ENCODE assay signal across 1 cellular context in genomic region chr5:56116599-56117131, GRCh38.
A peak's percentile ranks its signal among the peaks of the same experiment; 100 is the strongest.
TF ChIP-seq lines count a peak whose summit lies in the region.

No MANE protein-coding gene starts in this region.

TF ChIP-seq in K562, 482 proteins besides CTCF, POLR2A, EP300 and RAD21 (continued from another document and continues in another):
- no peak for TF ChIP-seq PKNOX1 (IDR thresholded peaks at IDR 0.05)
- TF ChIP-seq NFE2 (IDR thresholded peaks at IDR 0.05; ENCODE audit: low read depth), result peak; percentile 59
- TF ChIP-seq PRPF4 (IDR thresholded peaks at IDR 0.05; ENCODE audit: insufficient read depth, low read depth, low read length, poor library complexity, severe bottlenecking), result no peak
- TF ChIP-seq, protein P1, sequence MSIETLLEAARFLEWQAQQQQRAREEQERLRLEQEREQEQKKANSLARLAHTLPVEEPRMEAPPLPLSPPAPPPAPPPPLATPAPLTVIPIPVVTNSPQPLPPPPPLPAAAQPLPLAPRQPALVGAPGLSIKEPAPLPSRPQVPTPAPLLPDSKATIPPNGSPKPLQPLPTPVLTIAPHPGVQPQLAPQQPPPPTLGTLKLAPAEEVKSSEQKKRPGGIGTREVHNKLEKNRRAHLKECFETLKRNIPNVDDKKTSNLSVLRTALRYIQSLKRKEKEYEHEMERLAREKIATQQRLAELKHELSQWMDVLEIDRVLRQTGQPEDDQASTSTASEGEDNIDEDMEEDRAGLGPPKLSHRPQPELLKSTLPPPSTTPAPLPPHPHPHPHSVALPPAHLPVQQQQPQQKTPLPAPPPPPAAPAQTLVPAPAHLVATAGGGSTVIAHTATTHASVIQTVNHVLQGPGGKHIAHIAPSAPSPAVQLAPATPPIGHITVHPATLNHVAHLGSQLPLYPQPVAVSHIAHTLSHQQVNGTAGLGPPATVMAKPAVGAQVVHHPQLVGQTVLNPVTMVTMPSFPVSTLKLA (conservative IDR thresholded peaks at IDR 0.05), result 0 out of 4 replicates have a peak, but pooled peaks of 1 of the 2 experiments have one; percentile 7
- peak; percentile 72; the same call in 1 of the 2 replicates for TF ChIP-seq CTBP1 (IDR thresholded peaks at IDR 0.05; ENCODE audit: borderline replicate concordance)
- TF ChIP-seq MCM3 (IDR thresholded peaks at IDR 0.05), result no peak
- TF ChIP-seq HMGXB4 (CRISPR knock-in tag; IDR thresholded peaks at IDR 0.05), result no peak
- TF ChIP-seq ZNF143 (CRISPR knock-in tag; IDR thresholded peaks at IDR 0.05), result no peak
- peak; percentile 16; the same call in 1 of the 2 replicates for TF ChIP-seq CREM (IDR thresholded peaks at IDR 0.05; ENCODE audit: low read depth)
- TF ChIP-seq MYC (IDR thresholded peaks at IDR 0.05; ENCODE audit: low read depth, low read length), result no peak
- no peak for TF ChIP-seq MYC (CRISPR knock-in tag; IDR thresholded peaks at IDR 0.05; ENCODE audit: borderline replicate concordance, low read depth)
- no peak for TF ChIP-seq ID3 (CRISPR knock-in tag; IDR thresholded peaks at IDR 0.05)
- TF ChIP-seq ID3 (tag; IDR thresholded peaks at IDR 0.05), result peak; percentile 74; the same call in 1 of the 2 replicates
- peak; percentile 65 for TF ChIP-seq L3MBTL2 (IDR thresholded peaks at IDR 0.05)
- TF ChIP-seq STAT5A (IDR thresholded peaks at IDR 0.05; ENCODE audit: borderline replicate concordance, low read length), result peak; percentile 36; the same call in 1 of the 2 replicates
- TF ChIP-seq AFF1 (IDR thresholded peaks at IDR 0.05; ENCODE audit: low read depth in 1 of 2, partially characterized antibody in 2 of 2), result no peak
- TF ChIP-seq ETV5 (CRISPR knock-in tag; IDR thresholded peaks at IDR 0.05; ENCODE audit: low read depth), result 0 out of 2 replicates have a peak, but pooled peaks have one; percentile 42
- TF ChIP-seq NR2C1 (IDR thresholded peaks at IDR 0.05), result peak; percentile 82
- TF ChIP-seq NR2C1 (tag; IDR thresholded peaks at IDR 0.05), result peak; percentile 85
- peak; percentile 53; the same call in 1 of the 2 replicates for TF ChIP-seq SMARCE1 (IDR thresholded peaks at IDR 0.05)
- 0 out of 2 replicates have a peak, but pooled peaks have one; percentile 64 for TF ChIP-seq ZNF584 (CRISPR knock-in tag; IDR thresholded peaks at IDR 0.05; ENCODE audit: low read depth)
- TF ChIP-seq HDAC1 (IDR thresholded peaks at IDR 0.05), result no peak
- peak; percentile 9; the same call in 1 of the 2 replicates for TF ChIP-seq ARID1B (IDR thresholded peaks at IDR 0.05)
- no peak for TF ChIP-seq PYGO2 (tag; IDR thresholded peaks at IDR 0.05)
- TF ChIP-seq, protein P2, sequence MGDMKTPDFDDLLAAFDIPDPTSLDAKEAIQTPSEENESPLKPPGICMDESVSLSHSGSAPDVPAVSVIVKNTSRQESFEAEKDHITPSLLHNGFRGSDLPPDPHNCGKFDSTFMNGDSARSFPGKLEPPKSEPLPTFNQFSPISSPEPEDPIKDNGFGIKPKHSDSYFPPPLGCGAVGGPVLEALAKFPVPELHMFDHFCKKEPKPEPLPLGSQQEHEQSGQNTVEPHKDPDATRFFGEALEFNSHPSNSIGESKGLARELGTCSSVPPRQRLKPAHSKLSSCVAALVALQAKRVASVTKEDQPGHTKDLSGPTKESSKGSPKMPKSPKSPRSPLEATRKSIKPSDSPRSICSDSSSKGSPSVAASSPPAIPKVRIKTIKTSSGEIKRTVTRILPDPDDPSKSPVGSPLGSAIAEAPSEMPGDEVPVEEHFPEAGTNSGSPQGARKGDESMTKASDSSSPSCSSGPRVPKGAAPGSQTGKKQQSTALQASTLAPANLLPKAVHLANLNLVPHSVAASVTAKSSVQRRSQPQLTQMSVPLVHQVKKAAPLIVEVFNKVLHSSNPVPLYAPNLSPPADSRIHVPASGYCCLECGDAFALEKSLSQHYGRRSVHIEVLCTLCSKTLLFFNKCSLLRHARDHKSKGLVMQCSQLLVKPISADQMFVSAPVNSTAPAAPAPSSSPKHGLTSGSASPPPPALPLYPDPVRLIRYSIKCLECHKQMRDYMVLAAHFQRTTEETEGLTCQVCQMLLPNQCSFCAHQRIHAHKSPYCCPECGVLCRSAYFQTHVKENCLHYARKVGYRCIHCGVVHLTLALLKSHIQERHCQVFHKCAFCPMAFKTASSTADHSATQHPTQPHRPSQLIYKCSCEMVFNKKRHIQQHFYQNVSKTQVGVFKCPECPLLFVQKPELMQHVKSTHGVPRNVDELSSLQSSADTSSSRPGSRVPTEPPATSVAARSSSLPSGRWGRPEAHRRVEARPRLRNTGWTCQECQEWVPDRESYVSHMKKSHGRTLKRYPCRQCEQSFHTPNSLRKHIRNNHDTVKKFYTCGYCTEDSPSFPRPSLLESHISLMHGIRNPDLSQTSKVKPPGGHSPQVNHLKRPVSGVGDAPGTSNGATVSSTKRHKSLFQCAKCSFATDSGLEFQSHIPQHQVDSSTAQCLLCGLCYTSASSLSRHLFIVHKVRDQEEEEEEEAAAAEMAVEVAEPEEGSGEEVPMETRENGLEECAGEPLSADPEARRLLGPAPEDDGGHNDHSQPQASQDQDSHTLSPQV (IDR thresholded peaks at IDR 0.05), result peak; percentile 74
- no peak for TF ChIP-seq ZC3H11A (IDR thresholded peaks at IDR 0.05; ENCODE audit: low read depth, low read length)
- no peak for TF ChIP-seq ZNF436 (CRISPR knock-in tag; IDR thresholded peaks at IDR 0.05)
- peak; percentile 7; the same call in 1 of the 2 replicates for TF ChIP-seq C11orf30 (IDR thresholded peaks at IDR 0.05; ENCODE audit: low read depth)
- no peak for TF ChIP-seq NR2C2 (CRISPR knock-in tag; IDR thresholded peaks at IDR 0.05)
- TF ChIP-seq NR2C2 (tag; IDR thresholded peaks at IDR 0.05), result peak; percentile 85
- no peak for TF ChIP-seq CBX1 (IDR thresholded peaks at IDR 0.05; ENCODE audit: low read depth)
- TF ChIP-seq MGA (IDR thresholded peaks at IDR 0.05), result peak; percentile 9; the same call in 1 of the 2 replicates
- TF ChIP-seq ETS2 (tag; IDR thresholded peaks at IDR 0.05; ENCODE audit: borderline replicate concordance, poor library complexity, severe bottlenecking), result no peak
- peak; percentile 40; the same call in 1 of the 2 replicates for TF ChIP-seq ZNF766 (CRISPR knock-in tag; conservative IDR thresholded peaks at IDR 0.05)
